In genomic region chr16:19757762-19758595, GRCh38 we compare ENCODE assay signal across 13 cellular contexts. TPM values are rescaled to one million over a fixed set of nuclear protein-coding genes. Genes with fewer than 3 reads are reported as not detected.
A peak's percentile ranks its signal among the peaks of the same experiment; 100 is the strongest.
DNase-seq lines count a peak whose midpoint lies in the region; ATAC-seq and TF ChIP-seq lines count a peak whose summit lies in the region.
"Had no signal": no experiment of that assay in that cellular context is flagged by ENCODE, and none has a peak within 500 bp of the region (broad histone marks: within the 10 kb centered on the region; RNA-seq: fewer than 3 reads in every experiment).

No MANE protein-coding gene starts in this region.

- H3K79me2 ChIP-seq in mesendoderm (ENCODE audit: control insufficient read depth, insufficient read depth, low read length), result no peaks in the 10 kb centered on the region

- TF ChIP-seq CTCF in dorsolateral prefrontal cortex (IDR thresholded peaks at IDR 0.05 in 54 of 56, conservative IDR thresholded peaks at IDR 0.05 in 2 of 56; ENCODE audit: low read depth in 1 of 56, partially characterized antibody in 56 of 56), result peak in 1 of 56 donors; percentile 1

- no peak overlapping the region for H3K56ac ChIP-seq in mesendoderm (ENCODE audit: low read length)

- no peak overlapping the region for H3K9ac ChIP-seq in mesendoderm (ENCODE audit: low read length)

- H4K8ac ChIP-seq in mesendoderm (ENCODE audit: low read depth, low read length), result no peak overlapping the region

- no peaks in the 10 kb centered on the region for H3K4me1 Mint-ChIP-seq in naive thymus-derived CD8-positive, alpha-beta T cell
- H3K4me1 Mint-ChIP-seq: activated naive CD8-positive, alpha-beta T cell treated with anti-CD3 and anti-CD28 coated beads, Interleukin-2, amount 50 U/mL, for 24 hours had no signal

- H2BK120ac ChIP-seq in mesendoderm (ENCODE audit: low read depth, low read length), result no peak overlapping the region

- no peaks in the 10 kb centered on the region for H3K27me3 Mint-ChIP-seq in naive thymus-derived CD8-positive, alpha-beta T cell
- H3K27me3 Mint-ChIP-seq: activated naive CD8-positive, alpha-beta T cell treated with anti-CD3 and anti-CD28 coated beads, Interleukin-2, amount 50 U/mL, for 24 hours had no signal

- H2AK5ac ChIP-seq in mesendoderm (ENCODE audit: low read length), result no peak overlapping the region

- H3K79me1 ChIP-seq in mesendoderm (ENCODE audit: low read length), result no peaks in the 10 kb centered on the region

- H3K23ac ChIP-seq in mesendoderm (ENCODE audit: low read length), result no peak overlapping the region

- no peaks in the 10 kb centered on the region for H3K4me1 ChIP-seq in mesendoderm (ENCODE audit: control insufficient read depth, low read depth, low read length)

- POLR2A ChIA-PET in naive thymus-derived CD8-positive, alpha-beta T cell (lab: Charles Lee), result no interaction called here

- no peak overlapping the region for H2BK15ac ChIP-seq in mesendoderm (replicated peaks; ENCODE audit: low read depth)

- H3K36me3 Mint-ChIP-seq in naive thymus-derived CD8-positive, alpha-beta T cell, result no peaks in the 10 kb centered on the region

- no peak overlapping the region for H3K4ac ChIP-seq in mesendoderm (ENCODE audit: low read depth, low read length)

- H3K4me3 ChIP-seq in dorsolateral prefrontal cortex (peak overlapping the region in 47 of 59 donors; percentile 0 to 54 (median 32)), mesendoderm (ENCODE audit: low read length) (no peak overlapping the region)

- no peak overlapping the region for H3K18ac ChIP-seq in mesendoderm (ENCODE audit: low read length)

- peak overlapping the region; percentile 83 to 100 (median 97) for H3K27ac ChIP-seq in dorsolateral prefrontal cortex
- no peak overlapping the region for H3K27ac ChIP-seq in mesendoderm (ENCODE audit: low read depth, low read length)
- H3K27ac ChIP-seq: C4-2B had no signal

- H3K27me3 ChIP-seq in dorsolateral prefrontal cortex (no peaks in the 10 kb centered on the region), mesendoderm (ENCODE audit: insufficient read depth, low read length, poor library complexity) (no peaks in the 10 kb centered on the region)

- intact Hi-C loops in dorsolateral prefrontal cortex (cut with DNase I), result loop anchor here (5.0 to 10.0 kb wide), 2 partner anchors 61 to 163 kb away; no protein-coding TSS in a partner anchor

- H3K4me3 Mint-ChIP-seq in naive thymus-derived CD8-positive, alpha-beta T cell, result no peak overlapping the region
- H3K4me3 Mint-ChIP-seq: activated naive CD8-positive, alpha-beta T cell treated with anti-CD3 and anti-CD28 coated beads, Interleukin-2, amount 50 U/mL, for 24 hours had no signal

- no peak overlapping the region for H3K4me2 ChIP-seq in mesendoderm (ENCODE audit: low read length)

- H2BK5ac ChIP-seq in mesendoderm (ENCODE audit: low read length), result no peak overlapping the region

- peak; percentile 14 for DNase-seq in H4 (ENCODE audit: low spot score)
- DNase-seq in NOMO-1 treated with DMSO at 0.1 percent for 48 hours (lab: John Stamatoyannopoulos, UW; ENCODE audit: unreplicated experiment), result peak; percentile 58
- DNase-seq in dorsolateral prefrontal cortex, result peak in 2 of 10 donors; percentile 36 to 59
- DNase-seq in midbrain (lab: John Stamatoyannopoulos, UW), result peak; percentile 82
- DNase-seq in NCI-H510A treated with DMSO at 0.1 percent for 48 hours (lab: John Stamatoyannopoulos, UW), result no peak
- DNase-seq in activated CD4-positive, alpha-beta T cell treated with anti-CD3 and anti-CD28 coated beads for 4 hours, result no peak
- no peak for DNase-seq in naive thymus-derived CD8-positive, alpha-beta T cell
- DNase-seq in mesendoderm, result no peak
- DNase-seq: activated naive CD8-positive, alpha-beta T cell treated with anti-CD3 and anti-CD28 coated beads, Interleukin-2, amount 50 U/mL, for 24 hours; GF-D8; stimulated activated CD4-positive, alpha-beta T cell treated with anti-CD3 and anti-CD28 coated beads, Interleukin-12 subunit alpha, Interleukin-12 subunit beta, amount 100 ng/mL, for 4 hours; stimulated activated CD8-positive, alpha-beta memory T cell treated with anti-CD3 and anti-CD28 coated beads, Interleukin-4, amount 100 ng/mL, for 48 hours had no signal

- no peak for ATAC-seq in naive thymus-derived CD8-positive, alpha-beta T cell
- ATAC-seq: activated naive CD8-positive, alpha-beta T cell treated with anti-CD3 and anti-CD28 coated beads, Interleukin-2, amount 50 U/mL, for 24 hours had no signal

- H3K27ac Mint-ChIP-seq in naive thymus-derived CD8-positive, alpha-beta T cell, result no peak overlapping the region
- H3K27ac Mint-ChIP-seq: activated naive CD8-positive, alpha-beta T cell treated with anti-CD3 and anti-CD28 coated beads, Interleukin-2, amount 50 U/mL, for 24 hours had no signal

- H3K9me3 Mint-ChIP-seq in naive thymus-derived CD8-positive, alpha-beta T cell, result no peaks in the 10 kb centered on the region
- H3K9me3 Mint-ChIP-seq: activated naive CD8-positive, alpha-beta T cell treated with anti-CD3 and anti-CD28 coated beads, Interleukin-2, amount 50 U/mL, for 24 hours had no signal

- 100% methylated on average over 2 of the region's 8 CpGs for WGBS in mesendoderm (ENCODE audit: extremely low coverage, insufficient coverage, low lambda C conversion rate)

- H4K5ac ChIP-seq in mesendoderm (ENCODE audit: low read length), result no peak overlapping the region

- H3K36me3 ChIP-seq in mesendoderm (ENCODE audit: control insufficient read depth, insufficient read depth, low read length), result no peaks in the 10 kb centered on the region

RNA-seq across cellular contexts. Expression of gene IQCK, which starts 39.9 kb away (rescaled TPM):
- 11.7 and 16.2 TPM in 2 replicates for total RNA-seq in H4 (2014; rRNA removed; shearing (Covaris generic))
- total RNA-seq in dorsolateral prefrontal cortex, result 10 to 100 TPM; 13.2 to 40.2 (median 23.3) TPM
- total RNA-seq in naive thymus-derived CD8-positive, alpha-beta T cell, result 1 to 10 TPM; 2.0 to 2.3 TPM
- polyA plus RNA-seq in naive thymus-derived CD8-positive, alpha-beta T cell, result 1 to 10 TPM; 1.7 to 3.1 (median 2.5) TPM
- polyA plus RNA-seq in mesendoderm (2013, experiment 1 of 2), result 4.0 TPM
- 4.0 TPM for polyA plus RNA-seq in mesendoderm (2013, experiment 2 of 2)

RNA-seq across cellular contexts. Expression of gene KNOP1, which starts 40.0 kb away (rescaled TPM):
- total RNA-seq in H4 (2014; rRNA removed; shearing (Covaris generic)), result 12.6 and 29.0 TPM in 2 replicates
- 10 to 100 TPM; 13.0 to 94.8 (median 30.2) TPM for total RNA-seq in dorsolateral prefrontal cortex
- total RNA-seq in naive thymus-derived CD8-positive, alpha-beta T cell, result 10 to 100 TPM; 14.4 to 14.5 TPM
- 10 to 100 TPM in 1 of 3 donors, 1 to 10 TPM in 2; 4.7 to 10.8 (median 7.2) TPM for polyA plus RNA-seq in naive thymus-derived CD8-positive, alpha-beta T cell
- polyA plus RNA-seq in mesendoderm (2013, experiment 1 of 2), result 140 TPM
- 147 TPM for polyA plus RNA-seq in mesendoderm (2013, experiment 2 of 2)

Comparison
In these comparisons a context has a peak if more than half of its experiments do, and no peak if none do; other contexts are left out.
1. DNase-seq: peak in H4 (single experiment), NOMO-1 treated with DMSO at 0.1 percent for 48 hours (single experiment) and midbrain (single experiment); none in NCI-H510A treated with DMSO at 0.1 percent for 48 hours (single experiment), activated CD4-positive, alpha-beta T cell treated with anti-CD3 and anti-CD28 coated beads for 4 hours (0 of 2), naive thymus-derived CD8-positive, alpha-beta T cell (0 of 10) and mesendoderm (single experiment).